In the genomic region with DNA sequence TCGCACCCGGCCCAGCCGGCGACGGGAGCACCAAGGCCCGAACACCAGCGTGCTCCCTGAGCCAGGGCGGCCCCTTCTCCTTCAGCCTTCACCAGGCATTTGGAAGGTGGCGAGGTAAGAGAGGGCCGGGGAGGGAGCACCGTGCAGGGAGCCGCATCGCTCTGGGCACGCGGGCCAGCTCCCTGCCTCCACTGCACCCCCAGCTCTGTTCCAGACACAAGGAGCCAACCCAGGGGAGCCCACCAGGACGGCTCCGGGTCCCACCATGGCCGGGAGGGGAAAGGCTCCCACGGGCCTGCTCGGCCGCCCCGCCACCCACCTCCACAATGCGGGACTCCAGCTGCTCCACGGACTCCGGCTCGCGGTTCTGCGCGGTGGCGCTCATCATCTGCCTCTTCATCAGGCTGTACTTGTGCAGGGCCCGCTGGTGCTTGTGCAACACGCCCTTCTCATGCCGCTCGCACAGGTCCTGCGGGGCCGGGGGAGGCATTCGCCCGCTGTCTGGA, we compare ENCODE assay signal across 17 cellular contexts. TPM values are rescaled to one million over a fixed set of nuclear protein-coding genes. Genes with fewer than 3 reads are reported as not detected.
DNase-seq lines count a peak whose midpoint lies in the region; ATAC-seq, FAIRE-seq and TF ChIP-seq lines count a peak whose summit lies in the region.
"Had no signal": no experiment of that assay in that cellular context is flagged by ENCODE, and none has a peak within 500 bp of the region (broad histone marks: within the 10 kb centered on the region; RNA-seq: fewer than 3 reads in every experiment).

No MANE protein-coding gene starts in this region.

- H3K27ac Mint-ChIP-seq in GM23338 (no peak overlapping the region), immature natural killer cell (no peak overlapping the region)
- H3K27ac Mint-ChIP-seq: CD4-positive, alpha-beta T cell had no signal

- H3K4me2 ChIP-seq in BLaER1 treated with 17β-estradiol and CSF1 and Interleukin-3, amounts not matched to agents 10 nM and 100 nM: peak overlapping the region in 8 of 11 experiments; percentile 87 to 99 (median 98); a peak in 12 of 22 replicates
- no peak overlapping the region for H3K4me2 ChIP-seq in GM23338
- no peak overlapping the region for H3K4me2 ChIP-seq in K562 (ENCODE audit: insufficient read depth, low read length)

- BruUV-seq in K562 (replicated peaks; lab: Mats Ljungman, UMichigan): no TSS peak

- H3K27ac ChIP-seq in BLaER1 treated with 17β-estradiol and CSF1 and Interleukin-3, amounts not matched to agents 10 nM and 100 nM: no peak overlapping the region
- H3K27ac ChIP-seq in GM23338 (ENCODE audit: low read depth): 0 out of 2 replicates have a peak overlapping the region, but pooled peaks have one; percentile 19
- no peak overlapping the region for H3K27ac ChIP-seq in K562 (ENCODE audit: extremely low read depth, low read depth, low read length)
- H3K27ac ChIP-seq in spleen: no peak overlapping the region

- no peak for TF ChIP-seq RAD21 in K562 (CRISPR knock-in tag; conservative IDR thresholded peaks at IDR 0.05 in 1 of 2, IDR thresholded peaks at IDR 0.05 in 1 of 2)

- no peaks in the 10 kb centered on the region for H3K9me3 Mint-ChIP-seq in GM23338
- H3K9me3 Mint-ChIP-seq in immature natural killer cell: no peaks in the 10 kb centered on the region
- H3K9me3 Mint-ChIP-seq: CD4-positive, alpha-beta T cell; H9 had no signal

- H3K79me2 ChIP-seq in GM23338 (replicated peaks; ENCODE audit: insufficient read depth): no peaks in the 10 kb centered on the region
- no peaks in the 10 kb centered on the region for H3K79me2 ChIP-seq in K562 (ENCODE audit: control insufficient read depth, insufficient read depth, low read length)

- peaks cover 2% of the 10 kb centered on the region for H3K9me1 ChIP-seq in K562 (ENCODE audit: control insufficient read depth, insufficient read depth, low read length)

- no peaks in the 10 kb centered on the region for H3K9me3 ChIP-seq in BLaER1 treated with 17β-estradiol and CSF1 and Interleukin-3, amounts not matched to agents 10 nM and 100 nM (replicated peaks in 1 of 11)
- H3K9me3 ChIP-seq in K562 (replicated peaks; ENCODE audit: control insufficient read depth, insufficient read depth, low read depth, low read length) (no peaks in the 10 kb centered on the region), spleen (no peaks in the 10 kb centered on the region)

- no peaks in the 10 kb centered on the region for H3F3A ChIP-seq in GM23338 (replicated peaks; ENCODE audit: low read depth)

- intact Hi-C loops in K562 (cut with micrococcal nuclease): no loop called here
- intact Hi-C loops in spleen (cut with DNase I; ENCODE audit: low total_unique reads): no loop called here

- FAIRE-seq in K562 (lab: Jason Lieb, UNC): no peak
- FAIRE-seq: D721Med, G401.6, GM12891 had no signal

- ATAC-seq in GM23338 (no peak), K562 (no peak), HG03108 (IDR thresholded peaks at IDR 0.05; ENCODE audit: unreplicated experiment) (no peak)

- H3K27me3 Mint-ChIP-seq in GM23338 (ENCODE audit: insufficient read depth, low read depth, poor library complexity): peaks cover 13% of the 10 kb centered on the region
- H3K27me3 Mint-ChIP-seq in immature natural killer cell (ENCODE audit: low read depth in 3 of 3): peaks cover 2 to 8% (median 5%) of the 10 kb centered on the region in 3 donors
- H3K27me3 Mint-ChIP-seq: CD4-positive, alpha-beta T cell had no signal

- no peak for TF ChIP-seq EP300 in K562 (IDR thresholded peaks at IDR 0.05; ENCODE audit: low read length)

- H3K4me3 ChIP-seq in BLaER1 treated with 17β-estradiol and CSF1 and Interleukin-3, amounts not matched to agents 10 nM and 100 nM: no peak overlapping the region
- H3K4me3 ChIP-seq in GM23338: no peak overlapping the region
- no peak overlapping the region for H3K4me3 ChIP-seq in K562
- no peak overlapping the region for H3K4me3 ChIP-seq in spleen

- H4K20me1 ChIP-seq in BLaER1 treated with 17β-estradiol and CSF1 and Interleukin-3, amounts not matched to agents 10 nM and 100 nM: peaks cover 8 to 94% (median 38%) of the 10 kb centered on the region in 11 experiments; a peak in 17 of 22 replicates
- H4K20me1 ChIP-seq in GM23338 (replicated peaks; ENCODE audit: insufficient read depth): no peaks in the 10 kb centered on the region; the same call in 1 of the 2 replicates
- H4K20me1 ChIP-seq in K562 (replicated peaks; ENCODE audit: control insufficient read depth, insufficient read depth, low read length): no peaks in the 10 kb centered on the region

- TF ChIP-seq CTCF in GM23338 (conservative IDR thresholded peaks at IDR 0.05; ENCODE audit: low read depth in 2 of 2) (no peak), K562 (IDR thresholded peaks at IDR 0.05 in 2 of 3, conservative IDR thresholded peaks at IDR 0.05 in 1 of 3; ENCODE audit: insufficient read depth in 2 of 3, low read depth in 1 of 3, low read length in 3 of 3) (no peak), spleen (IDR thresholded peaks at IDR 0.05 in 8 of 11, conservative IDR thresholded peaks at IDR 0.05 in 3 of 11) (no peak)

- H3K9me2 ChIP-seq in GM23338 (ENCODE audit: insufficient read depth): no peaks in the 10 kb centered on the region

- no peaks in the 10 kb centered on the region for H3K4me1 Mint-ChIP-seq in GM23338
- H3K4me1 Mint-ChIP-seq in immature natural killer cell: peaks cover 20 to 22% of the 10 kb centered on the region in 2 donors
- H3K4me1 Mint-ChIP-seq: H9 had no signal

- CTCF ChIA-PET in K562 (lab: Yijun Ruan, JAX; ENCODE audit: low intra/inter-chr PET ratio): no interaction called here

- POLR2A ChIA-PET in K562 (lab: Yijun Ruan, JAX): interaction anchor here (0.6 kb wide), 1 partner anchor 442 kb away, joined by 3 read pairs; no protein-coding TSS in a partner anchor

- H3K4me1 ChIP-seq in BLaER1 treated with 17β-estradiol and CSF1 and Interleukin-3, amounts not matched to agents 10 nM and 100 nM: peaks cover 59 to 82% (median 69%) of the 10 kb centered on the region in 10 experiments
- H3K4me1 ChIP-seq in GM23338 (ENCODE audit: insufficient read depth) (no peaks in the 10 kb centered on the region), K562 (replicated peaks in 1 of 2; ENCODE audit: control insufficient read depth in 2 of 2, insufficient read depth in 2 of 2, low read length in 2 of 2) (peaks cover 0 to 25% of the 10 kb centered on the region in 2 experiments; a peak in 1 of 5 replicates), spleen (peaks cover 11 to 53% (median 26%) of the 10 kb centered on the region in 6 donors)

- H3K36me3 ChIP-seq in BLaER1 treated with 17β-estradiol and CSF1 and Interleukin-3, amounts not matched to agents 10 nM and 100 nM: peaks cover 37 to 85% (median 45%) of the 10 kb centered on the region in 11 experiments
- H3K36me3 ChIP-seq in GM23338 (ENCODE audit: insufficient read depth) (no peaks in the 10 kb centered on the region), K562 (ENCODE audit: control insufficient read depth, insufficient read depth, low read length) (peaks cover 59% of the 10 kb centered on the region; the same call in 2 of the 3 replicates), spleen (peaks cover 0 to 95% (median 63%) of the 10 kb centered on the region in 6 donors)

- DNase-seq in GM23338 (ENCODE audit: low spot score) (no peak), K562 (ENCODE audit: extremely low read depth in 1 of 4, low spot score in 3 of 4) (no peak), spleen (peak; percentile 76), immature natural killer cell (no peak), NCI-H2029 treated with DMSO at 0.1 percent for 48 hours (lab: John Stamatoyannopoulos, UW) (no peak)
- DNase-seq: AML-193; CD4-positive, alpha-beta T cell; DMS153; DMS79 treated with DMSO at 0.1 percent for 48 hours; EL; H9; KG1 had no signal

- H3K4me3 Mint-ChIP-seq in GM23338: no peak overlapping the region
- no peak overlapping the region for H3K4me3 Mint-ChIP-seq in immature natural killer cell
- H3K4me3 Mint-ChIP-seq: CD4-positive, alpha-beta T cell; H9 had no signal

- WGBS in K562 (ENCODE audit: insufficient coverage, low coverage, missing lambda C conversion rate): 95% methylated on average over 21 of the region's 38 CpGs
- WGBS in spleen, 5 donors: 96 to 97% (median 96%) methylated on average over 26 to 38 of the region's 38 CpGs

- in situ Hi-C loops in K562 (cut with MboI): no loop called here

- H2AFZ ChIP-seq in GM23338 (no peak overlapping the region), K562 (ENCODE audit: low read depth, low read length) (no peak overlapping the region)

- peaks cover 10% of the 10 kb centered on the region; the same call in 2 of the 3 replicates for H3K36me3 Mint-ChIP-seq in GM23338 (ENCODE audit: low read depth)
- H3K36me3 Mint-ChIP-seq in immature natural killer cell: peaks cover 3 to 15% (median 6%) of the 10 kb centered on the region in 3 donors

- H3K9ac ChIP-seq in BLaER1 treated with 17β-estradiol and CSF1 and Interleukin-3, amounts not matched to agents 10 nM and 100 nM: 0 out of 22 replicates have a peak overlapping the region, but pooled peaks of 2 of the 11 experiments have one; percentile 0 to 13
- H3K9ac ChIP-seq in K562 (ENCODE audit: insufficient read depth in 1 of 2, low read depth in 2 of 2, low read length in 2 of 2): no peak overlapping the region

- no peak for TF ChIP-seq POLR2A in K562 (conservative IDR thresholded peaks at IDR 0.05)
- TF ChIP-seq POLR2A in spleen (IDR thresholded peaks at IDR 0.05): no peak

- H3K27me3 ChIP-seq in BLaER1 treated with 17β-estradiol and CSF1 and Interleukin-3, amounts not matched to agents 10 nM and 100 nM: peaks cover 0 to 13% (median 0%) of the 10 kb centered on the region in 11 experiments; a peak in 5 of 22 replicates
- H3K27me3 ChIP-seq in GM23338 (ENCODE audit: insufficient read depth): no peaks in the 10 kb centered on the region
- no peaks in the 10 kb centered on the region for H3K27me3 ChIP-seq in K562 (ENCODE audit: control insufficient read depth in 2 of 2, insufficient read depth in 2 of 2, low read length in 2 of 2)
- H3K27me3 ChIP-seq in spleen (replicated peaks in 1 of 7): no peaks in the 10 kb centered on the region

RNA-seq across cellular contexts. Expression of gene NUDT1, which starts 15.1 kb away (rescaled TPM):
- 54.5 and 66.8 TPM in 2 replicates for total RNA-seq in GM23338 (2014; rRNA removed; shearing (Covaris generic))
- polyA plus RNA-seq in GM23338 (2016; fragmentation: Nextera tagmentation; extraction: Ambion mirVana) (151 and 163 TPM in 2 replicates), K562 (2011; rRNA removed) (26.0 and 32.1 TPM in 2 replicates), K562 (2014; fragmentation: Illumina TruSeq; extraction: Trizol) (29.6 and 41.1 TPM in 2 replicates), K562 (2014; fragmentation: Nextera tagmentation; extraction: Ambion mirVana) (10 to 100 TPM in 1 of 2 experiments, 1 to 10 TPM in 1; 5.3 to 16.2 TPM), K562 (2014; rRNA removed) (63.1 and 64.4 TPM in 2 replicates), spleen (10 to 100 TPM; 38.2 to 69.3 (median 42.4) TPM), immature natural killer cell (10 to 100 TPM; 63.0 to 74.3 (median 67.4) TPM)
- 6.3 and 17.2 TPM in 2 replicates for total RNA-seq in K562 (2011; cell fraction: chromatin; rRNA removed; ENCODE audit: low replicate concordance)
- 20.5 and 20.8 TPM in 2 replicates for total RNA-seq in K562 (2011; cell fraction: nucleolus; rRNA removed)
- total RNA-seq in K562 (2011; cell fraction: nucleoplasm; rRNA removed): 16.0 and 16.9 TPM in 2 replicates
- total RNA-seq in K562 (2014; rRNA removed) (73.3 and 79.6 TPM in 2 replicates), K562 (2014; rRNA removed; fragmentation: Illumina TruSeq; extraction: Trizol) (12.7 and 25.8 TPM in 2 replicates), K562 (2015; rRNA removed; fragmentation: Illumina TruSeq; extraction: Trizol) (45.8 and 48.5 TPM in 2 replicates), K562 (2021) (39.3 and 44.8 TPM in 2 replicates), spleen (10 to 100 TPM; 13.7 to 29.4 (median 20.4) TPM)
- 42.4 and 49.5 TPM in 2 replicates for polyA plus RNA-seq in K562 (2011; cell fraction: cytosol; rRNA removed)
- 35.5 and 42.6 TPM in 2 replicates for polyA plus RNA-seq in K562 (2011; cell fraction: nucleus; rRNA removed)
- polyA plus RNA-seq in K562 (2012): 74.2 and 74.5 TPM in 2 replicates
- polyA minus RNA-seq in K562 (2011; rRNA and poly(A)+ RNA removed): 10.8 and 13.0 TPM in 2 replicates
- 15.0 and 18.8 TPM in 2 replicates for polyA minus RNA-seq in K562 (2011; cell fraction: cytosol; rRNA and poly(A)+ RNA removed)
- polyA minus RNA-seq in K562 (2011; cell fraction: nucleus; rRNA and poly(A)+ RNA removed): 6.9 and 7.9 TPM in 2 replicates

RNA-seq across cellular contexts. Expression of gene MRM2, which starts 15.1 kb away (rescaled TPM):
- 25.3 and 30.0 TPM in 2 replicates for total RNA-seq in GM23338 (2014; rRNA removed; shearing (Covaris generic))
- polyA plus RNA-seq in GM23338 (2016; fragmentation: Nextera tagmentation; extraction: Ambion mirVana) (37.8 and 41.1 TPM in 2 replicates), K562 (2011; rRNA removed) (29.3 and 32.4 TPM in 2 replicates), K562 (2014; fragmentation: Illumina TruSeq; extraction: Trizol) (54.5 and 62.0 TPM in 2 replicates), K562 (2014; fragmentation: Nextera tagmentation; extraction: Ambion mirVana) (100 to 1,000 TPM in 1 of 2 experiments, 10 to 100 TPM in 1; 70.4 to 116 TPM), K562 (2014; rRNA removed) (44.1 and 50.2 TPM in 2 replicates), spleen (10 to 100 TPM; 24.1 to 35.8 (median 27.2) TPM), immature natural killer cell (10 to 100 TPM; 24.5 to 47.2 (median 33.1) TPM)
- 24.0 and 38.8 TPM in 2 replicates for total RNA-seq in K562 (2011; cell fraction: chromatin; rRNA removed; ENCODE audit: low replicate concordance)
- total RNA-seq in K562 (2011; cell fraction: nucleolus; rRNA removed): 23.0 and 36.2 TPM in 2 replicates
- total RNA-seq in K562 (2011; cell fraction: nucleoplasm; rRNA removed): 26.9 and 28.0 TPM in 2 replicates
- total RNA-seq in K562 (2014; rRNA removed) (48.3 and 50.5 TPM in 2 replicates), K562 (2014; rRNA removed; fragmentation: Illumina TruSeq; extraction: Trizol) (41.7 and 43.9 TPM in 2 replicates), K562 (2015; rRNA removed; fragmentation: Illumina TruSeq; extraction: Trizol) (45.9 and 50.7 TPM in 2 replicates), K562 (2021) (47.9 and 50.2 TPM in 2 replicates), spleen (10 to 100 TPM; 19.0 to 24.7 (median 23.3) TPM)
- 19.7 and 23.9 TPM in 2 replicates for polyA plus RNA-seq in K562 (2011; cell fraction: cytosol; rRNA removed)
- 10.7 and 12.6 TPM in 2 replicates for polyA plus RNA-seq in K562 (2011; cell fraction: nucleus; rRNA removed)
- polyA plus RNA-seq in K562 (2012): 34.0 and 47.0 TPM in 2 replicates
- 20.5 and 21.4 TPM in 2 replicates for polyA minus RNA-seq in K562 (2011; rRNA and poly(A)+ RNA removed)
- polyA minus RNA-seq in K562 (2011; cell fraction: cytosol; rRNA and poly(A)+ RNA removed): 13.3 and 21.0 TPM in 2 replicates
- 9.2 and 13.9 TPM in 2 replicates for polyA minus RNA-seq in K562 (2011; cell fraction: nucleus; rRNA and poly(A)+ RNA removed)

RNA-seq across cellular contexts. Expression of gene MAD1L1, which starts 24.4 kb away (rescaled TPM):
- total RNA-seq in GM23338 (2014; rRNA removed; shearing (Covaris generic)): 59.3 and 87.1 TPM in 2 replicates
- 40.3 and 42.9 TPM in 2 replicates for polyA plus RNA-seq in GM23338 (2016; fragmentation: Nextera tagmentation; extraction: Ambion mirVana)
- 159 and 265 TPM in 2 replicates for total RNA-seq in K562 (2011; cell fraction: chromatin; rRNA removed; ENCODE audit: low replicate concordance)
- 94.7 and 113 TPM in 2 replicates for total RNA-seq in K562 (2011; cell fraction: nucleolus; rRNA removed)
- total RNA-seq in K562 (2011; cell fraction: nucleoplasm; rRNA removed): 88.9 and 95.8 TPM in 2 replicates
- total RNA-seq in K562 (2014; rRNA removed): 89.7 and 103 TPM in 2 replicates
- 6.8 and 12.3 TPM in 2 replicates for total RNA-seq in K562 (2014; rRNA removed; fragmentation: Illumina TruSeq; extraction: Trizol)
- 32.6 TPM in 2 replicates for total RNA-seq in K562 (2015; rRNA removed; fragmentation: Illumina TruSeq; extraction: Trizol)
- total RNA-seq in K562 (2021): 67.4 and 75.3 TPM in 2 replicates
- polyA plus RNA-seq in K562 (2011; rRNA removed): 18.0 and 23.3 TPM in 2 replicates
- polyA plus RNA-seq in K562 (2011; cell fraction: cytosol; rRNA removed): 31.4 and 103 TPM in 2 replicates
- polyA plus RNA-seq in K562 (2011; cell fraction: nucleus; rRNA removed): 23.7 and 53.1 TPM in 2 replicates
- 50.7 and 89.9 TPM in 2 replicates for polyA plus RNA-seq in K562 (2012)
- 11.4 and 16.7 TPM in 2 replicates for polyA plus RNA-seq in K562 (2014; fragmentation: Illumina TruSeq; extraction: Trizol)
- 1 to 10 TPM; 1.7 to 5.0 TPM for polyA plus RNA-seq in K562 (2014; fragmentation: Nextera tagmentation; extraction: Ambion mirVana)
- 53.5 and 65.3 TPM in 2 replicates for polyA plus RNA-seq in K562 (2014; rRNA removed)
- polyA minus RNA-seq in K562 (2011; rRNA and poly(A)+ RNA removed): 14.5 and 17.9 TPM in 2 replicates
- 34.4 and 62.5 TPM in 2 replicates for polyA minus RNA-seq in K562 (2011; cell fraction: cytosol; rRNA and poly(A)+ RNA removed)
- polyA minus RNA-seq in K562 (2011; cell fraction: nucleus; rRNA and poly(A)+ RNA removed): 21.5 and 31.9 TPM in 2 replicates
- 100 to 1,000 TPM in 1 of 7 donors, 10 to 100 TPM in 6; 47.3 to 104 (median 62.0) TPM for total RNA-seq in spleen
- 100 to 1,000 TPM in 1 of 3 donors, 10 to 100 TPM in 2; 48.8 to 118 (median 75.0) TPM for polyA plus RNA-seq in spleen
- polyA plus RNA-seq in immature natural killer cell: 100 to 1,000 TPM in 1 of 3 donors, 10 to 100 TPM in 2; 85.0 to 166 (median 97.0) TPM

RNA-seq across cellular contexts. Expression of gene SNX8, which starts 57.1 kb away (rescaled TPM):
- total RNA-seq in GM23338 (2014; rRNA removed; shearing (Covaris generic)): 15.6 and 44.3 TPM in 2 replicates
- 49.1 and 50.9 TPM in 2 replicates for polyA plus RNA-seq in GM23338 (2016; fragmentation: Nextera tagmentation; extraction: Ambion mirVana)
- total RNA-seq in K562 (2011; cell fraction: chromatin; rRNA removed; ENCODE audit: low replicate concordance): 26.7 and 72.5 TPM in 2 replicates
- total RNA-seq in K562 (2011; cell fraction: nucleolus; rRNA removed): 24.0 and 30.0 TPM in 2 replicates
- 21.8 and 23.5 TPM in 2 replicates for total RNA-seq in K562 (2011; cell fraction: nucleoplasm; rRNA removed)
- total RNA-seq in K562 (2014; rRNA removed): 5.5 and 9.1 TPM in 2 replicates
- total RNA-seq in K562 (2014; rRNA removed; fragmentation: Illumina TruSeq; extraction: Trizol): 8.7 and 12.5 TPM in 2 replicates
- 15.9 and 16.9 TPM in 2 replicates for total RNA-seq in K562 (2015; rRNA removed; fragmentation: Illumina TruSeq; extraction: Trizol)
- 50.4 and 51.6 TPM in 2 replicates for total RNA-seq in K562 (2021)
- polyA plus RNA-seq in K562 (2011; rRNA removed): 45.7 and 47.0 TPM in 2 replicates
- 23.9 and 55.1 TPM in 2 replicates for polyA plus RNA-seq in K562 (2011; cell fraction: cytosol; rRNA removed)
- polyA plus RNA-seq in K562 (2011; cell fraction: nucleus; rRNA removed): 30.5 and 42.3 TPM in 2 replicates
- 35.9 and 57.5 TPM in 2 replicates for polyA plus RNA-seq in K562 (2012)
- 33.3 and 35.4 TPM in 2 replicates for polyA plus RNA-seq in K562 (2014; fragmentation: Illumina TruSeq; extraction: Trizol)
- polyA plus RNA-seq in K562 (2014; fragmentation: Nextera tagmentation; extraction: Ambion mirVana): 1 to 10 TPM; 2.7 to 7.7 TPM
- 17.2 and 32.5 TPM in 2 replicates for polyA plus RNA-seq in K562 (2014; rRNA removed)
- polyA minus RNA-seq in K562 (2011; rRNA and poly(A)+ RNA removed): 25.4 and 40.0 TPM in 2 replicates
- polyA minus RNA-seq in K562 (2011; cell fraction: cytosol; rRNA and poly(A)+ RNA removed): 16.8 and 32.4 TPM in 2 replicates
- polyA minus RNA-seq in K562 (2011; cell fraction: nucleus; rRNA and poly(A)+ RNA removed): 11.8 and 17.4 TPM in 2 replicates
- total RNA-seq in spleen: 100 to 1,000 TPM in 2 of 7 donors, 10 to 100 TPM in 5; 74.0 to 196 (median 93.6) TPM
- polyA plus RNA-seq in spleen: 10 to 100 TPM; 48.8 to 63.8 (median 52.1) TPM
- polyA plus RNA-seq in immature natural killer cell: 10 to 100 TPM; 16.3 to 25.0 (median 16.7) TPM

Comparison
In these comparisons a context has a peak if more than half of its experiments do, and no peak if none do; other contexts are left out.
1. H3K4me2 ChIP-seq: peak in BLaER1 treated with 17β-estradiol and CSF1 and Interleukin-3, amounts not matched to agents 10 nM and 100 nM (8 of 11); none in GM23338 (single experiment) and K562 (single experiment).